Comparison of ENCODE assay signal across 1 cellular context in genomic region chr10:3925184-3925583, GRCh38.
TF ChIP-seq lines count a peak whose summit lies in the region.

No MANE protein-coding gene starts in this region.

TF ChIP-seq in HepG2, 621 proteins besides CTCF, POLR2A, EP300 and RAD21:
- TF ChIP-seq ARNTL (CRISPR knock-in tag; IDR thresholded peaks at IDR 0.05), result no peak
- no peak for TF ChIP-seq HMGXB4 (CRISPR knock-in tag; IDR thresholded peaks at IDR 0.05; ENCODE audit: borderline replicate concordance in 1 of 2, low read depth in 1 of 2)
- TF ChIP-seq ZNF549 (CRISPR knock-in tag; IDR thresholded peaks at IDR 0.05), result no peak
- no peak for TF ChIP-seq TOPORS (CRISPR knock-in tag; IDR thresholded peaks at IDR 0.05)
- TF ChIP-seq ZNF607 (CRISPR knock-in tag; IDR thresholded peaks at IDR 0.05; ENCODE audit: borderline replicate concordance), result no peak
- no peak for TF ChIP-seq GATA4 (IDR thresholded peaks at IDR 0.05; ENCODE audit: borderline replicate concordance, low read depth)
- no peak for TF ChIP-seq ZBTB7A (CRISPR knock-in tag; IDR thresholded peaks at IDR 0.05)
- no peak for TF ChIP-seq CBX1 (IDR thresholded peaks at IDR 0.05; ENCODE audit: low read depth)
- TF ChIP-seq ZNF597 (CRISPR knock-in tag; IDR thresholded peaks at IDR 0.05), result no peak
